29 cellular contexts compared by ENCODE assay signal in genomic region chr5:109439593-109439992, GRCh38.
"Had no signal": no experiment of that assay in that cellular context is flagged by ENCODE, and none has a peak within 500 bp of the region (broad histone marks: within the 10 kb centered on the region; RNA-seq: fewer than 3 reads in every experiment).

No MANE protein-coding gene starts in this region.

- H3K9me3 Mint-ChIP-seq: stimulated activated memory B cell treated with anti-CD40 and anti-IgM and Interleukin-4, amounts not matched to agents 10 μg/mL and 1 μg/mL and 100 μg/mL, for 72 hours had no signal

- H3K36me3 Mint-ChIP-seq: immature natural killer cell; naive B cell; neural progenitor cell; stimulated activated memory B cell treated with anti-CD40 and anti-IgM and Interleukin-4, amounts not matched to agents 10 μg/mL and 1 μg/mL and 100 μg/mL, for 72 hours had no signal

- H2AFZ ChIP-seq: neural progenitor cell had no signal

- ATAC-seq: gastroesophageal sphincter; heart left ventricle; lower lobe of right lung; mucosa of descending colon; stimulated activated naive CD8-positive, alpha-beta T cell treated with anti-CD3 and anti-CD28 coated beads, Interleukin-15, Interleukin-2, amounts not matched to agents 100 U/mL and 50 U/mL, for 24 hours had no signal

- H3K9me3 ChIP-seq: gastroesophageal sphincter, left ventricle myocardium inferior, lower lobe of right lung, mucosa of descending colon, ovary, testis, upper lobe of left lung had no signal

- H3K9ac ChIP-seq: neural progenitor cell had no signal

- DNase-seq: effector memory CD4-positive, alpha-beta T cell; foreskin keratinocyte; heart left ventricle; hippocampal formation; islet precursor cell; kidney glomerular epithelial cell; left colon; left ventricle myocardium inferior; lower lobe of right lung; mucosa of descending colon; naive B cell; nucleus accumbens; ovary; stimulated activated CD4-positive, alpha-beta T cell treated with anti-CD3 and anti-CD28 coated beads, Interleukin-2, amount 100 ng/mL, for 24 hours; stimulated activated naive CD8-positive, alpha-beta T cell treated with anti-CD3 and anti-CD28 coated beads, Interleukin-15, Interleukin-2, amounts not matched to agents 100 U/mL and 50 U/mL, for 24 hours; substantia nigra; testis; tibial artery; upper lobe of left lung had no signal

- H3K4me3 Mint-ChIP-seq: immature natural killer cell; mesothelial cell of epicardium; naive B cell; nephron; neural progenitor cell; stimulated activated memory B cell treated with anti-CD40 and anti-IgM and Interleukin-4, amounts not matched to agents 10 μg/mL and 1 μg/mL and 100 μg/mL, for 72 hours had no signal

- FAIRE-seq: endothelial cell of umbilical vein, urothelium cell line had no signal

- H3K4me2 ChIP-seq: neural progenitor cell had no signal

- H3K27ac Mint-ChIP-seq: immature natural killer cell; mesothelial cell of epicardium; nephron; neural progenitor cell; stimulated activated memory B cell treated with anti-CD40 and anti-IgM and Interleukin-4, amounts not matched to agents 10 μg/mL and 1 μg/mL and 100 μg/mL, for 72 hours had no signal

- H3K4me1 ChIP-seq: esophagus muscularis mucosa, foreskin keratinocyte, gastroesophageal sphincter, heart left ventricle, left ventricle myocardium inferior, lower lobe of right lung, neural progenitor cell, testis, tibial artery, upper lobe of left lung had no signal

- H3K27ac ChIP-seq: coronary artery, esophagus muscularis mucosa, foreskin keratinocyte, gastroesophageal sphincter, heart left ventricle, left ventricle myocardium inferior, lower lobe of right lung, neural progenitor cell, ovary, testis, tibial artery had no signal

- H3K4me3 ChIP-seq: coronary artery, esophagus muscularis mucosa, gastroesophageal sphincter, heart left ventricle, left ventricle myocardium inferior, lower lobe of right lung, mucosa of descending colon, neural progenitor cell, ovary, testis, tibial artery, upper lobe of left lung had no signal

- H3K27me3 ChIP-seq: esophagus muscularis mucosa, foreskin keratinocyte, gastroesophageal sphincter, heart left ventricle, neural progenitor cell, ovary, testis, tibial artery, upper lobe of left lung had no signal

- H3K36me3 ChIP-seq: esophagus muscularis mucosa, gastroesophageal sphincter, heart left ventricle, left ventricle myocardium inferior, lower lobe of right lung, neural progenitor cell, ovary, tibial artery, upper lobe of left lung had no signal

- H3K4me1 Mint-ChIP-seq: immature natural killer cell; mesothelial cell of epicardium; naive B cell; nephron; neural progenitor cell; stimulated activated memory B cell treated with anti-CD40 and anti-IgM and Interleukin-4, amounts not matched to agents 10 μg/mL and 1 μg/mL and 100 μg/mL, for 72 hours had no signal
